22 cellular contexts compared by ENCODE assay signal in genomic region chr2:230874456-230874855, GRCh38. TPM values are rescaled to one million over a fixed set of nuclear protein-coding genes. Genes with fewer than 3 reads are reported as not detected.
DNase-seq lines count a peak whose midpoint lies in the region; ATAC-seq, FAIRE-seq and TF ChIP-seq lines count a peak whose summit lies in the region.
"Had no signal": no experiment of that assay in that cellular context is flagged by ENCODE, and none has a peak within 500 bp of the region (broad histone marks: within the 10 kb centered on the region; RNA-seq: fewer than 3 reads in every experiment).

No MANE protein-coding gene starts in this region.

- H2AFZ ChIP-seq in OCI-LY3 (ENCODE audit: low read depth, low read length) (no peak overlapping the region), GM23338 (no peak overlapping the region)

- TF ChIP-seq POLR2A in transverse colon (IDR thresholded peaks at IDR 0.05), result no peak

- peaks cover 92% of the 10 kb centered on the region for H3K4me1 ChIP-seq in OCI-LY3 (ENCODE audit: low read length)
- H3K4me1 ChIP-seq in kidney (ENCODE audit: control insufficient read depth in 1 of 2, insufficient read depth in 1 of 2, low read depth in 1 of 2, low read length in 2 of 2), result peaks cover 18 to 32% of the 10 kb centered on the region in 2 donors
- H3K4me1 ChIP-seq in transverse colon, result peaks cover 61 to 98% (median 85%) of the 10 kb centered on the region in 4 donors
- peaks cover 46% of the 10 kb centered on the region for H3K4me1 ChIP-seq in CD8-positive, alpha-beta T cell (ENCODE audit: insufficient read depth, low read length)
- peaks cover 28% of the 10 kb centered on the region for H3K4me1 ChIP-seq in GM23338 (ENCODE audit: insufficient read depth)

- H3K27me3 ChIP-seq in OCI-LY3 (ENCODE audit: low read depth, low read length) (no peaks in the 10 kb centered on the region), transverse colon (no peaks in the 10 kb centered on the region), GM23338 (ENCODE audit: insufficient read depth) (no peaks in the 10 kb centered on the region)
- no peaks in the 10 kb centered on the region for H3K27me3 ChIP-seq in CD8-positive, alpha-beta T cell (ENCODE audit: insufficient read depth, low read length)
- H3K27me3 ChIP-seq: esophagus squamous epithelium had no signal

- H3K9ac ChIP-seq in OCI-LY3 (ENCODE audit: low read length), result peak overlapping the region; percentile 100
- no peak overlapping the region for H3K9ac ChIP-seq in kidney (ENCODE audit: low read length in 2 of 2)

- TF ChIP-seq CTCF in OCI-LY3 (IDR thresholded peaks at IDR 0.05; ENCODE audit: low read depth, low read length) (no peak), kidney (IDR thresholded peaks at IDR 0.05; ENCODE audit: borderline replicate concordance, extremely low read depth, insufficient read depth) (no peak), transverse colon (IDR thresholded peaks at IDR 0.05) (no peak), GM23338 (conservative IDR thresholded peaks at IDR 0.05; ENCODE audit: low read depth in 2 of 2) (no peak)
- no peak for TF ChIP-seq CTCF in CD8-positive, alpha-beta T cell (IDR thresholded peaks at IDR 0.05)

- intact Hi-C loops in kidney (cut with DNase I), result no loop called here
- intact Hi-C loops in transverse colon (cut with DNase I; ENCODE audit: low total_unique reads), result no loop called here
- intact Hi-C loops in CD8-positive, alpha-beta T cell (cut with DNase I, micrococcal nuclease), result no loop called here

- peaks cover 23% of the 10 kb centered on the region for H3K36me3 Mint-ChIP-seq in activated T-cell treated with anti-CD3 and anti-CD28 coated beads, Interleukin-2, amount 50 U/mL, for 24 hours (ENCODE audit: low read depth)
- H3K36me3 Mint-ChIP-seq in CD8-positive, alpha-beta T cell, result peaks cover 28% of the 10 kb centered on the region
- peaks cover 66% of the 10 kb centered on the region for H3K36me3 Mint-ChIP-seq in GM23338 (ENCODE audit: low read depth)

- H3K36me3 ChIP-seq in OCI-LY3 (replicated peaks; ENCODE audit: low read depth, low read length), result peaks cover 64% of the 10 kb centered on the region
- peaks cover 0 to 10% of the 10 kb centered on the region in 2 donors for H3K36me3 ChIP-seq in kidney (ENCODE audit: control insufficient read depth in 1 of 2, insufficient read depth in 2 of 2, low read length in 2 of 2)
- H3K36me3 ChIP-seq in transverse colon, result peaks cover 0 to 17% (median 0%) of the 10 kb centered on the region in 4 donors
- H3K36me3 ChIP-seq in CD8-positive, alpha-beta T cell (ENCODE audit: insufficient read depth, low read length), result no peaks in the 10 kb centered on the region
- peaks cover 30% of the 10 kb centered on the region for H3K36me3 ChIP-seq in GM23338 (ENCODE audit: insufficient read depth)

- no peak for FAIRE-seq in kidney (lab: Jason Lieb, UNC)
- FAIRE-seq: bronchial epithelial cell had no signal

- peaks cover 57% of the 10 kb centered on the region for H3K4me1 Mint-ChIP-seq in activated T-cell treated with anti-CD3 and anti-CD28 coated beads, Interleukin-2, amount 50 U/mL, for 24 hours (ENCODE audit: low read depth)
- peaks cover 39% of the 10 kb centered on the region for H3K4me1 Mint-ChIP-seq in CD8-positive, alpha-beta T cell (ENCODE audit: low read depth)
- H3K4me1 Mint-ChIP-seq in GM23338, result peaks cover 45% of the 10 kb centered on the region

- H3F3A ChIP-seq in GM23338 (replicated peaks; ENCODE audit: low read depth), result peaks cover 14% of the 10 kb centered on the region; the same call in 1 of the 2 replicates

- in situ Hi-C loops in transverse colon (cut with MboI; ENCODE audit: low pct_ligation_motif_present in 1 of 4, low pct_unique_long_range_greater_than_20kb in 1 of 4, low sequenced_read_pairs in 3 of 4), result no loop called here

- H3K27ac ChIP-seq in OCI-LY3 (ENCODE audit: low read length) (peak overlapping the region; percentile 99), kidney (ENCODE audit: low read depth in 2 of 2, low read length in 2 of 2) (no peak overlapping the region), transverse colon (peak overlapping the region; percentile 93 to 96 (median 95)), GM23338 (ENCODE audit: low read depth) (no peak overlapping the region)
- no peak overlapping the region for H3K27ac ChIP-seq in CD8-positive, alpha-beta T cell (ENCODE audit: low read depth, low read length)

- no peaks in the 10 kb centered on the region for H4K20me1 ChIP-seq in OCI-LY3 (ENCODE audit: insufficient read depth, low read length)
- peaks cover 29% of the 10 kb centered on the region for H4K20me1 ChIP-seq in GM23338 (replicated peaks; ENCODE audit: insufficient read depth)

- H3K9me3 ChIP-seq in OCI-LY3 (ENCODE audit: insufficient read depth, low read length) (no peaks in the 10 kb centered on the region), kidney (ENCODE audit: control insufficient read depth in 1 of 2, low read length in 2 of 2) (no peaks in the 10 kb centered on the region), transverse colon (no peaks in the 10 kb centered on the region)
- no peaks in the 10 kb centered on the region for H3K9me3 ChIP-seq in CD8-positive, alpha-beta T cell (ENCODE audit: low read length)
- H3K9me3 ChIP-seq: esophagus squamous epithelium had no signal

- peak overlapping the region; percentile 38 for H3K27ac Mint-ChIP-seq in activated T-cell treated with anti-CD3 and anti-CD28 coated beads, Interleukin-2, amount 50 U/mL, for 24 hours
- no peak overlapping the region for H3K27ac Mint-ChIP-seq in CD8-positive, alpha-beta T cell
- no peak overlapping the region for H3K27ac Mint-ChIP-seq in GM23338
- H3K27ac Mint-ChIP-seq: T-helper 1 cell treated with Interleukin-12 subunit alpha and Interleukin-12 subunit beta and Interleukin-4 antibody, amounts not matched to agents 30 μg/mL and 1 μg/mL, for 36 hours had no signal

- TF ChIP-seq EP300 in transverse colon (IDR thresholded peaks at IDR 0.05; ENCODE audit: low read depth), result no peak

- H3K9me2 ChIP-seq in GM23338 (ENCODE audit: insufficient read depth), result no peaks in the 10 kb centered on the region

- H3K4me2 ChIP-seq in OCI-LY3 (ENCODE audit: low read length) (peak overlapping the region; percentile 96), GM23338 (no peak overlapping the region)

- CTCF ChIA-PET in CD8-positive, alpha-beta T cell (lab: Charles Lee), result no interaction called here

- no peak for ATAC-seq in CD8-positive, alpha-beta T cell
- ATAC-seq in GM23338, result no peak

- H3K27me3 Mint-ChIP-seq in activated T-cell treated with anti-CD3 and anti-CD28 coated beads, Interleukin-2, amount 50 U/mL, for 24 hours, result no peaks in the 10 kb centered on the region
- H3K27me3 Mint-ChIP-seq in CD8-positive, alpha-beta T cell (ENCODE audit: low read depth), result no peaks in the 10 kb centered on the region
- H3K27me3 Mint-ChIP-seq in GM23338 (ENCODE audit: insufficient read depth, low read depth, poor library complexity), result peaks cover 13% of the 10 kb centered on the region
- H3K27me3 Mint-ChIP-seq: CD4-positive, alpha-beta memory T cell had no signal

- no peaks in the 10 kb centered on the region for H3K9me3 Mint-ChIP-seq in activated T-cell treated with anti-CD3 and anti-CD28 coated beads, Interleukin-2, amount 50 U/mL, for 24 hours
- H3K9me3 Mint-ChIP-seq in CD8-positive, alpha-beta T cell, result no peaks in the 10 kb centered on the region
- no peaks in the 10 kb centered on the region for H3K9me3 Mint-ChIP-seq in GM23338
- H3K9me3 Mint-ChIP-seq: CD4-positive, alpha-beta memory T cell; T-helper 1 cell treated with Interleukin-12 subunit alpha and Interleukin-12 subunit beta and Interleukin-4 antibody, amounts not matched to agents 30 μg/mL and 1 μg/mL, for 36 hours had no signal

- H3K4me3 ChIP-seq in OCI-LY3 (ENCODE audit: low read length), result peak overlapping the region; percentile 100
- no peak overlapping the region for H3K4me3 ChIP-seq in kidney (ENCODE audit: low read length in 2 of 2)
- no peak overlapping the region for H3K4me3 ChIP-seq in transverse colon
- no peak overlapping the region for H3K4me3 ChIP-seq in CD8-positive, alpha-beta T cell (ENCODE audit: low read depth, low read length)
- H3K4me3 ChIP-seq in GM23338, result no peak overlapping the region
- H3K4me3 ChIP-seq: esophagus squamous epithelium, lung had no signal

- H3K4me3 Mint-ChIP-seq in activated T-cell treated with anti-CD3 and anti-CD28 coated beads, Interleukin-2, amount 50 U/mL, for 24 hours, result no peak overlapping the region
- no peak overlapping the region for H3K4me3 Mint-ChIP-seq in CD8-positive, alpha-beta T cell
- no peak overlapping the region for H3K4me3 Mint-ChIP-seq in GM23338
- H3K4me3 Mint-ChIP-seq: T-helper 1 cell treated with Interleukin-12 subunit alpha and Interleukin-12 subunit beta and Interleukin-4 antibody, amounts not matched to agents 30 μg/mL and 1 μg/mL, for 36 hours had no signal

- POLR2A ChIA-PET in CD8-positive, alpha-beta T cell (lab: Charles Lee), result no interaction called here

- 50 to 86% methylated on average over 1 to 11 of the region's 11 CpGs for WGBS in transverse colon (ENCODE audit: low coverage in 1 of 2), 2 donors

- H3K79me2 ChIP-seq in OCI-LY3 (ENCODE audit: low read length) (peaks cover 63% of the 10 kb centered on the region), GM23338 (replicated peaks; ENCODE audit: insufficient read depth) (peaks cover 51% of the 10 kb centered on the region)

- DNase-seq in activated T-cell treated with anti-CD3 and anti-CD28 coated beads, Interleukin-2, amount 50 U/mL, for 24 hours, result peak; percentile 30
- DNase-seq in activated T-cell treated with anti-CD3 and anti-CD28 coated beads for 4 hours (no peak), kidney (peak; percentile 74), transverse colon (no peak), pons (ENCODE audit: low spot score) (no peak), GM23338 (ENCODE audit: low spot score) (no peak)
- no peak for DNase-seq in CD8-positive, alpha-beta T cell
- DNase-seq: activated CD4-positive, alpha-beta T cell treated with anti-CD3 and anti-CD28 coated beads for 1 hour; activated T-cell treated with anti-CD3 and anti-CD28 coated beads, Interleukin-2, amount 50 U/mL, for 1 hour; CD4-positive, alpha-beta memory T cell; esophagus squamous epithelium; NCI-H1694; NCI-H446 treated with DMSO at 0.1 percent for 48 hours; retina; SIG-M5; stimulated activated naive CD4-positive, alpha-beta T cell had no signal

TF ChIP-seq in GM23338, 12 proteins besides CTCF, POLR2A, EP300 and RAD21 (continues in another document):
- TF ChIP-seq CREB1 (CRISPR knock-in tag; IDR thresholded peaks at IDR 0.05; ENCODE audit: low read depth) (no peak), ZNF331 (CRISPR knock-in tag; IDR thresholded peaks at IDR 0.05; ENCODE audit: low read depth) (no peak)

RNA-seq across cellular contexts. Expression of gene ITM2C, which starts 9.7 kb away (rescaled TPM):
- total RNA-seq in kidney (1,131 TPM), transverse colon (1,000 to 10,000 TPM in 3 of 4 donors, 100 to 1,000 TPM in 1; 911 to 2,535 (median 1,776) TPM)
- polyA plus RNA-seq in kidney (ENCODE audit: insufficient read depth, low read depth, low replicate concordance) (308 TPM), GM23338 (2016; fragmentation: Nextera tagmentation; extraction: Ambion mirVana) (240 and 241 TPM in 2 replicates)
- total RNA-seq in CD8-positive, alpha-beta T cell, result 10 to 100 TPM; 23.2 to 27.4 TPM
- 314 and 367 TPM in 2 replicates for total RNA-seq in GM23338 (2014; rRNA removed; shearing (Covaris generic))

RNA-seq across cellular contexts. Expression of gene GPR55, which starts 50.6 kb away (rescaled TPM):
- 0.69 TPM for total RNA-seq in kidney
- polyA plus RNA-seq in kidney (ENCODE audit: insufficient read depth, low read depth, low replicate concordance), result not detected
- total RNA-seq in transverse colon, result 10 to 100 TPM in 1 of 4 donors, 1 to 10 TPM in 2, under 1 TPM in 1; 0.40 to 16.1 (median 2.0) TPM
- 1 to 10 TPM; 3.2 to 3.4 TPM for total RNA-seq in CD8-positive, alpha-beta T cell
- total RNA-seq in GM23338 (2014; rRNA removed; shearing (Covaris generic)), result not detected in 2 replicates
- not detected in 2 replicates for polyA plus RNA-seq in GM23338 (2016; fragmentation: Nextera tagmentation; extraction: Ambion mirVana)
- total RNA-seq: bronchial epithelial cell, Daoy had no signal
- polyA plus RNA-seq: neural cell had no signal

Comparison
In these comparisons a context has a peak if more than half of its experiments do, and no peak if none do; other contexts are left out.
1. DNase-seq: peak in activated T-cell treated with anti-CD3 and anti-CD28 coated beads, Interleukin-2, amount 50 U/mL, for 24 hours (single experiment) and kidney (single experiment); none in activated T-cell treated with anti-CD3 and anti-CD28 coated beads for 4 hours (single experiment), transverse colon (single experiment), pons (single experiment), CD8-positive, alpha-beta T cell (0 of 7) and GM23338 (single experiment).
2. H3K27ac ChIP-seq: peak in OCI-LY3 (single experiment) and transverse colon (4 of 4); none in kidney (0 of 2), CD8-positive, alpha-beta T cell (single experiment) and GM23338 (single experiment).
3. RNA of gene ITM2C, which starts 9.7 kb away (total RNA-seq): 911 to 2,535 TPM in transverse colon, 1,131 TPM in kidney (single experiment) and 314 to 367 TPM in GM23338; 23.2 to 27.4 TPM in CD8-positive, alpha-beta T cell; every median in the first group is over 10 times any median in the second.